20 cellular contexts compared by ENCODE assay signal in genomic region chr2:231987088-231987788, GRCh38. TPM values are rescaled to one million over a fixed set of nuclear protein-coding genes. Genes with fewer than 3 reads are reported as not detected.
DNase-seq lines count a peak whose midpoint lies in the region; ATAC-seq, FAIRE-seq and TF ChIP-seq lines count a peak whose summit lies in the region.
"Had no signal": no experiment of that assay in that cellular context is flagged by ENCODE, and none has a peak within 500 bp of the region (broad histone marks: within the 10 kb centered on the region; RNA-seq: fewer than 3 reads in every experiment).

No MANE protein-coding gene starts in this region.

- no peaks in the 10 kb centered on the region for H3K9me3 ChIP-seq in fibroblast of lung (ENCODE audit: control insufficient read depth, insufficient read depth, low read depth, low read length)
- H3K9me3 ChIP-seq in tibial artery = no peaks in the 10 kb centered on the region

- FAIRE-seq in RCC 7860 (lab: Jason Lieb, UNC) = no peak
- FAIRE-seq: D721Med had no signal

- DNase-seq in EH (ENCODE audit: low read depth) = peak; percentile 36
- DNase-seq in NCI-H2171 treated with DMSO at 0.1 percent for 48 hours (lab: John Stamatoyannopoulos, UW) = peak; percentile 1
- DNase-seq in fibroblast of lung (ENCODE audit: low read depth in 2 of 2) = peak; percentile 28 to 52
- DNase-seq in left lobe of liver (ENCODE audit: low spot score) = no peak
- DNase-seq in omental fat pad (ENCODE audit: low spot score) = no peak
- no peak for DNase-seq in activated CD4-positive, alpha-beta T cell treated with anti-CD3 and anti-CD28 coated beads, Interleukin-2, amount 50 U/mL, for 4 hours
- DNase-seq in tibial artery = no peak
- no peak for DNase-seq in RCC 7860 (ENCODE audit: low spot score)
- DNase-seq: activated CD4-positive, alpha-beta T cell treated with anti-CD3 and anti-CD28 coated beads, Interleukin-2, amount 50 U/mL, for 48 hours; activated naive CD4-positive, alpha-beta T cell treated with anti-CD3 and anti-CD28 coated beads, Interleukin-2, amount 50 U/mL, for 16 hours; activated T-cell treated with anti-CD3 and anti-CD28 coated beads, Interleukin-2, amount 50 U/mL, for 4 hours; dorsolateral prefrontal cortex; GOT3; hypothalamus; KG1; NCI-H1092; RPMI8226 had no signal

- no peak for TF ChIP-seq CTCF in fibroblast of lung (conservative IDR thresholded peaks at IDR 0.05 in 1 of 2, IDR thresholded peaks at IDR 0.05 in 1 of 2; ENCODE audit: low read depth in 1 of 2, low read length in 2 of 2)
- TF ChIP-seq CTCF in omental fat pad (IDR thresholded peaks at IDR 0.05) = no peak
- no peak for TF ChIP-seq CTCF in tibial artery (IDR thresholded peaks at IDR 0.05)

- no peak overlapping the region for H3K4me2 ChIP-seq in fibroblast of lung (ENCODE audit: extremely low read depth, insufficient read depth, low read length)
- H3K4me2 ChIP-seq: smooth muscle cell had no signal

- intact Hi-C loops in tibial artery (cut with DNase I; ENCODE audit: low total_unique reads) = no loop called here

- no peaks in the 10 kb centered on the region for H3K27me3 ChIP-seq in fibroblast of lung (ENCODE audit: control insufficient read depth, insufficient read depth, low read length)
- no peaks in the 10 kb centered on the region for H3K27me3 ChIP-seq in tibial artery
- H3K27me3 ChIP-seq: dorsolateral prefrontal cortex had no signal

- no peaks in the 10 kb centered on the region for H4K20me1 ChIP-seq in fibroblast of lung (ENCODE audit: control insufficient read depth, extremely low read depth, insufficient read depth, low read length)

- H3K4me3 ChIP-seq in fibroblast of lung (replicated peaks in 1 of 4; ENCODE audit: control extremely low read depth in 1 of 4, insufficient read depth in 1 of 4, low read depth in 3 of 4, low read length in 4 of 4) = no peak overlapping the region
- no peak overlapping the region for H3K4me3 ChIP-seq in tibial artery
- H3K4me3 ChIP-seq: dorsolateral prefrontal cortex, smooth muscle cell had no signal

- H3K79me2 ChIP-seq in fibroblast of lung (ENCODE audit: control insufficient read depth, insufficient read depth, low read length) = peaks cover 1% of the 10 kb centered on the region

- H2AFZ ChIP-seq in fibroblast of lung (ENCODE audit: low read length) = no peak overlapping the region

- H3K36me3 ChIP-seq in fibroblast of lung (ENCODE audit: control insufficient read depth, insufficient read depth, low read length) (no peaks in the 10 kb centered on the region), tibial artery (no peaks in the 10 kb centered on the region)

- no peak overlapping the region for H3K27ac ChIP-seq in fibroblast of lung (ENCODE audit: insufficient read depth, low read length)
- H3K27ac ChIP-seq in tibial artery = no peak overlapping the region
- H3K27ac ChIP-seq: dorsolateral prefrontal cortex, HL-60 had no signal

- peak; percentile 76 for ATAC-seq in left lobe of liver
- ATAC-seq in omental fat pad (ENCODE audit: low FRiP score) = no peak
- ATAC-seq: activated T-cell treated with anti-CD3 and anti-CD28 coated beads, Interleukin-2, amount 50 U/mL, for 4 hours had no signal

- no peaks in the 10 kb centered on the region for H3K4me1 ChIP-seq in fibroblast of lung (ENCODE audit: control insufficient read depth, extremely low read depth, insufficient read depth, low read length)
- H3K4me1 ChIP-seq in tibial artery = no peaks in the 10 kb centered on the region

- no peak overlapping the region for H3K9ac ChIP-seq in fibroblast of lung (ENCODE audit: insufficient read depth, low read length)

RNA-seq across cellular contexts. Expression of gene DIS3L2, which starts 25.7 kb away (rescaled TPM):
- 12.3 and 15.2 TPM in 2 replicates for total RNA-seq in fibroblast of lung
- 5.2 and 7.4 TPM in 2 replicates for polyA plus RNA-seq in fibroblast of lung
- polyA plus RNA-seq in fibroblast of lung (2012) = 8.1 and 12.1 TPM in 2 replicates
- polyA minus RNA-seq in fibroblast of lung (ENCODE audit: low replicate concordance) = 14.7 and 21.1 TPM in 2 replicates
- total RNA-seq in left lobe of liver = 14.1 TPM
- total RNA-seq in omental fat pad = 10 to 100 TPM; 22.2 to 31.6 (median 27.8) TPM

Comparison
In these comparisons a context has a peak if more than half of its experiments do, and no peak if none do; other contexts are left out.
1. DNase-seq: peak in EH (single experiment), NCI-H2171 treated with DMSO at 0.1 percent for 48 hours (single experiment) and fibroblast of lung (2 of 2); none in left lobe of liver (single experiment), omental fat pad (single experiment), activated CD4-positive, alpha-beta T cell treated with anti-CD3 and anti-CD28 coated beads, Interleukin-2, amount 50 U/mL, for 4 hours (0 of 2), tibial artery (0 of 2) and RCC 7860 (single experiment).